Comparison of ENCODE assay signal across 13 cellular contexts in genomic region chr4:8241211-8241779, GRCh38. TPM values are rescaled to one million over a fixed set of nuclear protein-coding genes. Genes with fewer than 3 reads are reported as not detected.
DNase-seq lines count a peak whose midpoint lies in the region; ATAC-seq, FAIRE-seq and TF ChIP-seq lines count a peak whose summit lies in the region.
"Had no signal": no experiment of that assay in that cellular context is flagged by ENCODE, and none has a peak within 500 bp of the region (broad histone marks: within the 10 kb centered on the region; RNA-seq: fewer than 3 reads in every experiment).

No MANE protein-coding gene starts in this region.

- RAD21 ChIA-PET in GM12878 (lab: Charles Lee; ENCODE audit: unreplicated experiment): interaction anchor here (1.2 to 1.7 kb wide), 3 partner anchors 42 to 162 kb away, joined by 3 to 9 read pairs (median 4); partner anchors contain the start of gene SH3TC1

- H3K4me2 ChIP-seq in GM12878 (ENCODE audit: control insufficient read depth, insufficient read depth): no peak overlapping the region

- POLR2A ChIA-PET in GM12878 (lab: Charles Lee): no interaction called here

- TF ChIP-seq CTCF in heart right ventricle (IDR thresholded peaks at IDR 0.05): no peak
- no peak for TF ChIP-seq CTCF in GM12878 (IDR thresholded peaks at IDR 0.05 in 2 of 3, conservative IDR thresholded peaks at IDR 0.05 in 1 of 3; ENCODE audit: control insufficient read depth in 2 of 3, extremely low read depth in 1 of 3, insufficient read depth in 1 of 3, low read depth in 3 of 3, low read length in 3 of 3)
- no peak for TF ChIP-seq CTCF in nephron (IDR thresholded peaks at IDR 0.05; ENCODE audit: unreplicated experiment in 3 of 3)
- no peak for TF ChIP-seq CTCF in Peyer's patch (IDR thresholded peaks at IDR 0.05)

- in situ Hi-C loops in GM12878 (cut with MboI): loop anchor here (5.0 kb wide), 1 partner anchor 161 kb away; no protein-coding TSS in a partner anchor

- H3K27me3 Mint-ChIP-seq in nephron (ENCODE audit: low read depth): no peaks in the 10 kb centered on the region

- peak overlapping the region in 2 of 3 experiments; percentile 55 to 74 for H3K27ac Mint-ChIP-seq in nephron

- 93 to 94% methylated on average over 14 of the region's 14 CpGs for WGBS in heart right ventricle, 2 donors
- WGBS in GM12878 (ENCODE audit: insufficient coverage, insufficient replicate concordance, low lambda C conversion rate, missing lambda C conversion rate): 88% methylated on average over 14 of the region's 14 CpGs

- FAIRE-seq in GM12878 (lab: Jason Lieb, UNC): no peak

- no peaks in the 10 kb centered on the region for H3K36me3 Mint-ChIP-seq in nephron (ENCODE audit: low read depth)

- TF ChIP-seq RAD21 in GM12878 (IDR thresholded peaks at IDR 0.05; ENCODE audit: insufficient read depth, low read depth, low read length): no peak

- BruUV-seq in GM12878 (replicated peaks; lab: Mats Ljungman, UMichigan): no TSS peak

- peaks cover 26% of the 10 kb centered on the region for H3K4me1 Mint-ChIP-seq in nephron

- no peaks in the 10 kb centered on the region for H3K9me3 ChIP-seq in heart right ventricle
- H3K9me3 ChIP-seq in GM12878 (replicated peaks; ENCODE audit: control insufficient read depth, insufficient read depth, low read length): no peaks in the 10 kb centered on the region
- H3K9me3 ChIP-seq in Peyer's patch: no peaks in the 10 kb centered on the region

- intact Hi-C loops in left ventricle myocardium superior (cut with micrococcal nuclease): loop anchor here (10.0 kb wide), 1 partner anchor 164 kb away; no protein-coding TSS in a partner anchor
- intact Hi-C loops in heart right ventricle (cut with DNase I): loop anchor here (2.0 to 10.0 kb wide), 7 partner anchors 59 to 354 kb away; partner anchors contain the start of gene CPZ (in 8 of the 10)
- intact Hi-C loops in GM12878 (cut with micrococcal nuclease; ENCODE audit: unreplicated experiment): loop anchor here (10.0 kb wide), 1 partner anchor 354 kb away; the partner anchor contains the start of gene CPZ

- TF ChIP-seq POLR2A in GM12878 (IDR thresholded peaks at IDR 0.05; ENCODE audit: low read depth, low read length) (peak; percentile 25; the same call in 1 of the 2 replicates), Peyer's patch (IDR thresholded peaks at IDR 0.05) (no peak)

- H3K27me3 ChIP-seq in heart right ventricle: no peaks in the 10 kb centered on the region
- H3K27me3 ChIP-seq in GM12878 (replicated peaks in 1 of 2; ENCODE audit: control insufficient read depth in 2 of 2, insufficient read depth in 2 of 2, low read length in 1 of 2): no peaks in the 10 kb centered on the region
- H3K27me3 ChIP-seq in Peyer's patch: no peaks in the 10 kb centered on the region

- peak overlapping the region in 1 of 10 donors; percentile 64 for H3K27ac ChIP-seq in heart right ventricle
- H3K27ac ChIP-seq in GM12878 (ENCODE audit: control insufficient read depth, insufficient read depth): no peak overlapping the region
- no peak overlapping the region for H3K27ac ChIP-seq in Peyer's patch
- H3K27ac ChIP-seq: SK-N-MC had no signal

- CTCF ChIA-PET in GM12878 (lab: Yijun Ruan, JAX): interaction anchor here (0.7 to 4.6 kb wide), 6 partner anchors 12 to 186 kb away, joined by 3 to 21 read pairs (median 11); no protein-coding TSS in a partner anchor

- TF ChIP-seq EP300 in GM12878 (IDR thresholded peaks at IDR 0.05; ENCODE audit: borderline replicate concordance in 1 of 2, control insufficient read depth in 1 of 2, low read depth in 2 of 2, low read length in 2 of 2): no peak

- ATAC-seq in left ventricle myocardium superior (no peak), heart right ventricle (no peak), GM12878 (no peak), HG02981 (IDR thresholded peaks at IDR 0.05; ENCODE audit: unreplicated experiment) (no peak)

- H3K79me2 ChIP-seq in GM12878 (ENCODE audit: control insufficient read depth, insufficient read depth, low read length): no peaks in the 10 kb centered on the region

- no peak overlapping the region for H3K4me3 Mint-ChIP-seq in nephron

- H3K9me3 Mint-ChIP-seq in nephron: no peaks in the 10 kb centered on the region

- no peak overlapping the region for H3K9ac ChIP-seq in GM12878 (ENCODE audit: control insufficient read depth, insufficient read depth, low read length)

- no peaks in the 10 kb centered on the region for H4K20me1 ChIP-seq in GM12878 (ENCODE audit: control insufficient read depth, insufficient read depth)

- peak; percentile 19 for DNase-seq in left ventricle myocardium superior
- DNase-seq in heart right ventricle: no peak
- no peak for DNase-seq in GM12878 (ENCODE audit: low read depth, low spot score)
- no peak for DNase-seq in middle frontal gyrus (ENCODE audit: extremely low spot score, low spot score)
- DNase-seq in DMS153 treated with DMSO at 0.1 percent for 48 hours (lab: John Stamatoyannopoulos, UW; ENCODE audit: unreplicated experiment): no peak
- DNase-seq in Peyer's patch: no peak
- DNase-seq: IMR-90, NCI-H1417 treated with DMSO at 0.1 percent for 48 hours, NCI-H2029 had no signal

- H3K4me1 ChIP-seq in heart right ventricle (peaks cover 7 to 13% (median 10%) of the 10 kb centered on the region in 9 donors), GM12878 (ENCODE audit: control insufficient read depth, insufficient read depth, low read length) (peaks cover 3% of the 10 kb centered on the region), Peyer's patch (peaks cover 0 to 6% (median 2%) of the 10 kb centered on the region in 4 donors)

- H2AFZ ChIP-seq in GM12878 (ENCODE audit: control insufficient read depth, low read depth, low read length): no peak overlapping the region

- H3K36me3 ChIP-seq in heart right ventricle (peaks cover 0 to 48% (median 4%) of the 10 kb centered on the region in 9 donors), GM12878 (ENCODE audit: control insufficient read depth in 2 of 2, insufficient read depth in 2 of 2, low read length in 1 of 2) (peaks cover 7% of the 10 kb centered on the region in 2 experiments; a peak in 3 of 4 replicates), Peyer's patch (no peaks in the 10 kb centered on the region)

- H3K4me3 ChIP-seq in heart right ventricle (no peak overlapping the region), GM12878 (no peak overlapping the region), Peyer's patch (no peak overlapping the region)
- H3K4me3 ChIP-seq: SK-N-MC had no signal

- SMC1A ChIA-PET in GM12878 (lab: Charles Lee; ENCODE audit: uncharacterized antibody, unreplicated experiment): interaction anchor here (1.1 to 1.5 kb wide), 3 partner anchors 9 to 21 kb away, joined by 3 to 4 read pairs (median 3); no protein-coding TSS in a partner anchor

TF ChIP-seq in GM12878, 131 proteins besides CTCF, POLR2A, EP300 and RAD21 (continues in another document):
- TF ChIP-seq SRF (IDR thresholded peaks at IDR 0.05; ENCODE audit: low read depth in 2 of 2, low read length in 2 of 2): no peak

RNA-seq across cellular contexts. Expression of gene HTRA3, which starts 28.3 kb away (rescaled TPM):
- 95.6 TPM for total RNA-seq in left ventricle myocardium superior
- total RNA-seq in heart right ventricle: 10 to 100 TPM; 20.2 to 82.5 (median 54.2) TPM
- polyA plus RNA-seq in heart right ventricle: 10 to 100 TPM; 51.8 to 56.7 TPM
- not detected in 2 replicates for total RNA-seq in GM12878 (2013; cell fraction: nucleolus; rRNA removed)
- total RNA-seq in GM12878 (2014; rRNA removed): not detected in 2 replicates
- not detected in 2 replicates for total RNA-seq in GM12878 (2014; rRNA removed; fragmentation: Illumina TruSeq; extraction: Trizol)
- total RNA-seq in GM12878 (2021): 0.08 TPM in 1 of 2 replicates, not detected in the other
- not detected for polyA plus RNA-seq in GM12878 (2011; ENCODE audit: low read depth)
- polyA plus RNA-seq in GM12878 (2011; rRNA removed): 0.72 and 1.2 TPM in 2 replicates
- 1.9 and 2.3 TPM in 2 replicates for polyA plus RNA-seq in GM12878 (2011; cell fraction: cytosol; rRNA removed)
- 1.0 and 1.7 TPM in 2 replicates for polyA plus RNA-seq in GM12878 (2011; cell fraction: nucleus; rRNA removed)
- polyA plus RNA-seq in GM12878 (2012): 0.11 TPM in 1 of 2 replicates, not detected in the other
- 0.04 TPM in 1 of 2 replicates, not detected in the other for polyA plus RNA-seq in GM12878 (2014; fragmentation: Illumina TruSeq; extraction: Trizol)
- polyA plus RNA-seq in GM12878 (2014; fragmentation: Nextera tagmentation; extraction: Ambion mirVana): not detected
- not detected in 2 replicates for polyA plus RNA-seq in GM12878 (2014; rRNA removed)
- polyA plus RNA-seq in GM12878 (2016; fragmentation: Nextera tagmentation; extraction: Ambion mirVana): not detected
- 0.73 and 1.3 TPM in 2 replicates for polyA minus RNA-seq in GM12878 (2011; rRNA and poly(A)+ RNA removed)
- 0.73 TPM in 1 of 2 replicates, not detected in the other for polyA minus RNA-seq in GM12878 (2011; cell fraction: cytosol; rRNA and poly(A)+ RNA removed)
- polyA minus RNA-seq in GM12878 (2011; cell fraction: nucleus; rRNA and poly(A)+ RNA removed): 0.36 and 0.57 TPM in 2 replicates
- 10 to 100 TPM in 1 of 4 donors, 1 to 10 TPM in 3; 3.3 to 43.7 (median 7.9) TPM for total RNA-seq in Peyer's patch
- total RNA-seq: HT-29 had no signal

RNA-seq across cellular contexts. Expression of gene SH3TC1, which starts 42.2 kb away (rescaled TPM):
- total RNA-seq in left ventricle myocardium superior (8.7 TPM), heart right ventricle (10 to 100 TPM in 7 of 10 donors, 1 to 10 TPM in 3; 7.4 to 22.8 (median 12.7) TPM), GM12878 (2014; rRNA removed) (30.4 and 33.1 TPM in 2 replicates), GM12878 (2014; rRNA removed; fragmentation: Illumina TruSeq; extraction: Trizol) (14.6 and 15.4 TPM in 2 replicates), GM12878 (2021) (39.6 and 47.0 TPM in 2 replicates), Peyer's patch (10 to 100 TPM in 2 of 4 donors, 1 to 10 TPM in 2; 4.2 to 88.3 (median 11.8) TPM)
- polyA plus RNA-seq in heart right ventricle (1 to 10 TPM; 7.9 to 8.0 TPM), GM12878 (2011; rRNA removed) (13.0 and 19.8 TPM in 2 replicates), GM12878 (2014; fragmentation: Illumina TruSeq; extraction: Trizol) (2.6 and 7.4 TPM in 2 replicates), GM12878 (2014; fragmentation: Nextera tagmentation; extraction: Ambion mirVana) (under 1 TPM; 0.19 to 0.62 TPM), GM12878 (2014; rRNA removed) (28.4 and 31.8 TPM in 2 replicates), GM12878 (2016; fragmentation: Nextera tagmentation; extraction: Ambion mirVana) (10 to 100 TPM; 17.0 to 19.8 TPM)
- 199 and 223 TPM in 2 replicates for total RNA-seq in GM12878 (2013; cell fraction: nucleolus; rRNA removed)
- polyA plus RNA-seq in GM12878 (2011; ENCODE audit: low read depth): 11.1 TPM
- polyA plus RNA-seq in GM12878 (2011; cell fraction: cytosol; rRNA removed): 23.9 and 42.0 TPM in 2 replicates
- polyA plus RNA-seq in GM12878 (2011; cell fraction: nucleus; rRNA removed): 186 and 189 TPM in 2 replicates
- polyA plus RNA-seq in GM12878 (2012): 21.8 and 26.5 TPM in 2 replicates
- polyA minus RNA-seq in GM12878 (2011; rRNA and poly(A)+ RNA removed): 23.7 and 77.3 TPM in 2 replicates
- polyA minus RNA-seq in GM12878 (2011; cell fraction: cytosol; rRNA and poly(A)+ RNA removed): 22.4 and 33.3 TPM in 2 replicates
- 101 and 153 TPM in 2 replicates for polyA minus RNA-seq in GM12878 (2011; cell fraction: nucleus; rRNA and poly(A)+ RNA removed)

Comparison
In these comparisons a context has a peak if more than half of its experiments do, and no peak if none do; other contexts are left out.
1. RNA of gene HTRA3, which starts 28.3 kb away (total RNA-seq): 95.6 TPM in left ventricle myocardium superior (single experiment), 20.2 to 82.5 TPM in heart right ventricle and 3.3 to 43.7 TPM in Peyer's patch; 0.08 TPM in GM12878; every median in the first group is over 4 times any median in the second.